ENCODE assay signal across 8 cellular contexts in the genomic region with DNA sequence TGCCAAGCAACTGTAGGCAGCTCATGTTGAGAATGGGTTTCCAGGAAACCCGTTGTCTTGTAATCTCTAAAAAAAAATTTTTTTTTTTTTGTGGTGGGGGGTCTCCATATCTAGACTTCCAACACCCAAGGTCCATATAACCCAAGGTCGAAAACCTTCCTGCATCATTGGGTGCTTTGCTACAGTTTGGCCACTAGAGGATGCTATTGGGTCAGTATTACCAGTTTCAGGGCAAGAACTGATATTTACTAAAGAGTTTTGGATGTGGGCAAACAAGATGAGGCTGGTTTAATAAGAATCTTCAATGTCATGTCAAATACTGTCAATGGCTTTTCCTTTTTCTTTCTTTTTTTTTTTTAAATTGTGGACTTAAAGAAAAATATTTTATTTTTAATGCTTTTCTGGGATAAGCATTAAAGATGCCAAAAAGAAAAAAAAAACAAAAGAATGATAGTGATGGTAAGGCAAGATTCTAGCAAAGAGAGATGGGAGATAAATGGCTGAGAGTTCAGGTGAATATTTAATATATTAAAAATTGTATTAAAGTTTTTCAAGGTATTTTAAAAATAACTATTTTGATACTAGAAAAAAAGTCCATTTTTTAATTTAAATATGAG.
DNase-seq lines count a peak whose midpoint lies in the region; ATAC-seq and TF ChIP-seq lines count a peak whose summit lies in the region.

No MANE protein-coding gene starts in this region.

- no peak overlapping the region for H3K9ac ChIP-seq in PC-3 (ENCODE audit: low read length)
- H3K9ac ChIP-seq in mesendoderm (ENCODE audit: low read length) = no peak overlapping the region

- no peaks in the 10 kb centered on the region for H4K20me1 ChIP-seq in PC-3 (ENCODE audit: low read length)

- no peak overlapping the region for H3K56ac ChIP-seq in mesendoderm (ENCODE audit: low read length)

- no peak overlapping the region for H3K4me3 ChIP-seq in PC-3 (ENCODE audit: low read length)
- H3K4me3 ChIP-seq in mesendoderm (ENCODE audit: low read length) = no peak overlapping the region

- no peak overlapping the region for H3K18ac ChIP-seq in mesendoderm (ENCODE audit: low read length)

- H3K79me2 ChIP-seq in PC-3 (ENCODE audit: low read length) = no peaks in the 10 kb centered on the region
- no peaks in the 10 kb centered on the region for H3K79me2 ChIP-seq in mesendoderm (ENCODE audit: control insufficient read depth, insufficient read depth, low read length)

- H3K4me2 ChIP-seq in PC-3 (ENCODE audit: low read length) (no peak overlapping the region), mesendoderm (ENCODE audit: low read length) (no peak overlapping the region)

- intact Hi-C loops in PC-3 (cut with micrococcal nuclease) = loop anchor here (1.0 to 10.0 kb wide), 3 partner anchors 39 to 200 kb away; a partner anchor contains a TSS

- no peak overlapping the region for H2BK120ac ChIP-seq in mesendoderm (ENCODE audit: low read depth, low read length)

- H3K36me3 ChIP-seq in PC-3 (ENCODE audit: low read depth, low read length) = no peaks in the 10 kb centered on the region
- no peaks in the 10 kb centered on the region for H3K36me3 ChIP-seq in mesendoderm (ENCODE audit: control insufficient read depth, insufficient read depth, low read length)

- CTCF ChIA-PET in PC-3 (lab: Charles Lee) = interaction anchor here (1.3 kb wide), 1 partner anchor 39 kb away, joined by 5 read pairs; no protein-coding TSS in a partner anchor

- H3K36me3 Mint-ChIP-seq in HFFc6 (ENCODE audit: low read depth) (no peaks in the 10 kb centered on the region), endothelial cell (ENCODE audit: low read depth, unreplicated experiment) (no peaks in the 10 kb centered on the region)

- no peak overlapping the region for H4K5ac ChIP-seq in mesendoderm (ENCODE audit: low read length)

- DNase-seq in DMS53 (lab: John Stamatoyannopoulos, UW) = peak; percentile 68
- peak; percentile 58 for DNase-seq in HFFc6
- DNase-seq in PC-3 = peak; percentile 65
- peak; percentile 26 for DNase-seq in endothelial cell (ENCODE audit: low spot score)
- peak; percentile 65 for DNase-seq in mesendoderm
- DNase-seq in T1000 (lab: John Stamatoyannopoulos, UW) = no peak

- H2BK15ac ChIP-seq in mesendoderm (replicated peaks; ENCODE audit: low read depth) = no peak overlapping the region

- H2AFZ ChIP-seq in PC-3 (ENCODE audit: low read length) = no peak overlapping the region

- no peaks in the 10 kb centered on the region for H3K9me3 Mint-ChIP-seq in HFFc6
- H3K9me3 Mint-ChIP-seq in endothelial cell (ENCODE audit: unreplicated experiment) = no peaks in the 10 kb centered on the region

- H3K4me1 Mint-ChIP-seq in HFFc6 (ENCODE audit: low read depth) (peaks cover 5% of the 10 kb centered on the region; the same call in 1 of the 2 replicates), endothelial cell (ENCODE audit: unreplicated experiment) (no peaks in the 10 kb centered on the region)

- H3K27me3 ChIP-seq in PC-3 (ENCODE audit: low read length) (no peaks in the 10 kb centered on the region), mesendoderm (ENCODE audit: insufficient read depth, low read length, poor library complexity) (no peaks in the 10 kb centered on the region)

- no peak overlapping the region for H2AK5ac ChIP-seq in mesendoderm (ENCODE audit: low read length)

- H3K4ac ChIP-seq in mesendoderm (ENCODE audit: low read depth, low read length) = no peak overlapping the region

- H3K4me1 ChIP-seq in PC-3 (ENCODE audit: insufficient read depth, low read length) = peaks cover 6% of the 10 kb centered on the region
- no peaks in the 10 kb centered on the region for H3K4me1 ChIP-seq in mesendoderm (ENCODE audit: control insufficient read depth, low read depth, low read length)

- no peak overlapping the region for H3K23ac ChIP-seq in mesendoderm (ENCODE audit: low read length)

- H3K9me2 ChIP-seq in PC-3 (replicated peaks; ENCODE audit: low read length) = no peaks in the 10 kb centered on the region

- ATAC-seq in PC-3 (peak; percentile 35; the same call in 1 of the 2 replicates), HG03025 (IDR thresholded peaks at IDR 0.05; ENCODE audit: low FRiP score, unreplicated experiment) (no peak), GM18870 (IDR thresholded peaks at IDR 0.05; ENCODE audit: unreplicated experiment) (no peak)

- H3K27me3 Mint-ChIP-seq in HFFc6 (ENCODE audit: insufficient read depth) = peaks cover 25% of the 10 kb centered on the region
- H3K27me3 Mint-ChIP-seq in endothelial cell (ENCODE audit: unreplicated experiment) = peaks cover 2% of the 10 kb centered on the region

- no peaks in the 10 kb centered on the region for H3K79me1 ChIP-seq in mesendoderm (ENCODE audit: low read length)

- BruUV-seq in PC-3 (replicated peaks; lab: Mats Ljungman, UMichigan) = no TSS peak

- no peaks in the 10 kb centered on the region for H3F3A ChIP-seq in PC-3 (ENCODE audit: low read length, unreplicated experiment)

- no peak overlapping the region for H4K8ac ChIP-seq in mesendoderm (ENCODE audit: low read depth, low read length)

- POLR2A ChIA-PET in PC-3 (lab: Charles Lee; ENCODE audit: unreplicated experiment) = no interaction called here

- WGBS in mesendoderm (ENCODE audit: extremely low coverage, insufficient coverage, low lambda C conversion rate) = no CpG with 5 or more reads among the region's 2 CpGs

- H3K4me3 Mint-ChIP-seq in HFFc6 (no peak overlapping the region), endothelial cell (ENCODE audit: unreplicated experiment) (no peak overlapping the region)

- no peaks in the 10 kb centered on the region for H3K9me3 ChIP-seq in PC-3 (ENCODE audit: low read length)

- H3K27ac ChIP-seq in PC-3 (ENCODE audit: low read length) = no peak overlapping the region
- no peak overlapping the region for H3K27ac ChIP-seq in mesendoderm (ENCODE audit: low read depth, low read length)

- H3K27ac Mint-ChIP-seq in HFFc6 = no peak overlapping the region
- no peak overlapping the region for H3K27ac Mint-ChIP-seq in endothelial cell (ENCODE audit: unreplicated experiment)

- no peak overlapping the region for H2BK5ac ChIP-seq in mesendoderm (ENCODE audit: low read length)

- TF ChIP-seq CTCF in HFFc6 (IDR thresholded peaks at IDR 0.05) (peak; percentile 96), PC-3 (conservative IDR thresholded peaks at IDR 0.05; ENCODE audit: low read depth, low read length) (peak; percentile 85), endothelial cell (IDR thresholded peaks at IDR 0.05; ENCODE audit: unreplicated experiment) (peak; percentile 98)
